17 cellular contexts compared by ENCODE assay signal in genomic region chr14:100580316-100581227, GRCh38. TPM values are rescaled to one million over a fixed set of nuclear protein-coding genes. Genes with fewer than 3 reads are reported as not detected.
A peak's percentile ranks its signal among the peaks of the same experiment; 100 is the strongest.
DNase-seq lines count a peak whose midpoint lies in the region; ATAC-seq and TF ChIP-seq lines count a peak whose summit lies in the region.
"Had no signal": no experiment of that assay in that cellular context is flagged by ENCODE, and none has a peak within 500 bp of the region (broad histone marks: within the 10 kb centered on the region; RNA-seq: fewer than 3 reads in every experiment).

No MANE protein-coding gene starts in this region.

- POLR2A ChIA-PET in activated CD4-positive, alpha-beta T cell treated with anti-CD3 and anti-CD28 coated beads for 36 hours (lab: Charles Lee): no interaction called here

- no peak overlapping the region for H3K4me3 Mint-ChIP-seq in activated CD4-positive, alpha-beta T cell treated with anti-CD3 and anti-CD28 coated beads for 36 hours
- H3K4me3 Mint-ChIP-seq in natural killer cell treated with Interleukin-12 subunit alpha and Interleukin-12 subunit beta and Interleukin-15 and Interleukin-18, amount 100 ng/mL, for 72 hours: no peak overlapping the region
- H3K4me3 Mint-ChIP-seq in natural killer cell: no peak overlapping the region

- DNase-seq in activated CD4-positive, alpha-beta T cell treated with anti-CD3 and anti-CD28 coated beads for 36 hours: peak; percentile 2
- no peak for DNase-seq in activated CD4-positive, alpha-beta T cell treated with anti-CD3 and anti-CD28 coated beads for 48 hours
- DNase-seq in natural killer cell treated with Interleukin-12 subunit alpha and Interleukin-12 subunit beta and Interleukin-15 and Interleukin-18, amount 100 ng/mL, for 72 hours (ENCODE audit: low spot score): peak; percentile 39
- no peak for DNase-seq in natural killer cell
- DNase-seq in ovary: peak in 4 of 5 donors; percentile 1 to 18 (median 10)
- DNase-seq in NCI-H1105 treated with DMSO at 0.1 percent for 48 hours (lab: John Stamatoyannopoulos, UW): no peak
- DNase-seq in T1000 (lab: John Stamatoyannopoulos, UW): no peak
- DNase-seq in SKM-1 (lab: John Stamatoyannopoulos, UW; ENCODE audit: unreplicated experiment): no peak
- DNase-seq: 8988T, DMS 273 treated with DMSO at 0.1 percent for 48 hours, EL, MG63, NCI-H187 treated with DMSO at 0.1 percent for 48 hours, NCI-H446, PC-9, SHP77 had no signal

- CTCF ChIA-PET in activated CD4-positive, alpha-beta T cell treated with anti-CD3 and anti-CD28 coated beads for 36 hours (lab: Charles Lee): no interaction called here

- H3K27me3 ChIP-seq in ovary: no peaks in the 10 kb centered on the region
- H3K27me3 ChIP-seq: BLaER1 treated with 17β-estradiol and CSF1 and Interleukin-3, amounts not matched to agents 10 nM and 100 nM; MG63 had no signal

- H3K4me1 ChIP-seq in ovary (ENCODE audit: insufficient read depth): no peaks in the 10 kb centered on the region

- no peaks in the 10 kb centered on the region for H3K9me3 Mint-ChIP-seq in activated CD4-positive, alpha-beta T cell treated with anti-CD3 and anti-CD28 coated beads for 36 hours (ENCODE audit: low read depth)
- H3K9me3 Mint-ChIP-seq in natural killer cell treated with Interleukin-12 subunit alpha and Interleukin-12 subunit beta and Interleukin-15 and Interleukin-18, amount 100 ng/mL, for 72 hours: no peaks in the 10 kb centered on the region
- H3K9me3 Mint-ChIP-seq in natural killer cell: no peaks in the 10 kb centered on the region

- TF ChIP-seq CTCF in natural killer cell (IDR thresholded peaks at IDR 0.05): no peak
- no peak for TF ChIP-seq CTCF in ovary (IDR thresholded peaks at IDR 0.05)

- H3K4me3 ChIP-seq in ovary: no peak overlapping the region
- H3K4me3 ChIP-seq: BLaER1 treated with 17β-estradiol and CSF1 and Interleukin-3, amounts not matched to agents 10 nM and 100 nM; MG63; PC-9 had no signal

- H3K27ac ChIP-seq in ovary: no peak overlapping the region
- H3K27ac ChIP-seq: BLaER1 treated with 17β-estradiol and CSF1 and Interleukin-3, amounts not matched to agents 10 nM and 100 nM; PC-9 had no signal

- WGBS in ovary, 3 donors: 89 to 93% (median 92%) methylated on average over 14 of the region's 14 CpGs

- no peaks in the 10 kb centered on the region for H3K27me3 Mint-ChIP-seq in activated CD4-positive, alpha-beta T cell treated with anti-CD3 and anti-CD28 coated beads for 36 hours
- peaks cover 5 to 7% of the 10 kb centered on the region in 2 donors for H3K27me3 Mint-ChIP-seq in natural killer cell treated with Interleukin-12 subunit alpha and Interleukin-12 subunit beta and Interleukin-15 and Interleukin-18, amount 100 ng/mL, for 72 hours
- H3K27me3 Mint-ChIP-seq in natural killer cell (ENCODE audit: low read depth in 2 of 2): peaks cover 9 to 15% of the 10 kb centered on the region in 2 donors

- intact Hi-C loops in activated CD4-positive, alpha-beta T cell treated with anti-CD3 and anti-CD28 coated beads for 36 hours (cut with DNase I, micrococcal nuclease): no loop called here
- intact Hi-C loops in natural killer cell (cut with micrococcal nuclease) (no loop called here), ovary (cut with DNase I) (no loop called here)

- TF ChIP-seq POLR2A in ovary (IDR thresholded peaks at IDR 0.05): no peak

- no peaks in the 10 kb centered on the region for H3K9me3 ChIP-seq in ovary
- H3K9me3 ChIP-seq: MG63 had no signal

- no peak for ATAC-seq in activated CD4-positive, alpha-beta T cell treated with anti-CD3 and anti-CD28 coated beads for 36 hours
- ATAC-seq in natural killer cell treated with Interleukin-12 subunit alpha and Interleukin-12 subunit beta and Interleukin-15 and Interleukin-18, amount 100 ng/mL, for 72 hours: no peak
- no peak for ATAC-seq in natural killer cell

- TF ChIP-seq EP300 in ovary (IDR thresholded peaks at IDR 0.05): no peak

- no peaks in the 10 kb centered on the region for H3K36me3 Mint-ChIP-seq in activated CD4-positive, alpha-beta T cell treated with anti-CD3 and anti-CD28 coated beads for 36 hours (ENCODE audit: low read depth)
- no peaks in the 10 kb centered on the region for H3K36me3 Mint-ChIP-seq in natural killer cell treated with Interleukin-12 subunit alpha and Interleukin-12 subunit beta and Interleukin-15 and Interleukin-18, amount 100 ng/mL, for 72 hours
- H3K36me3 Mint-ChIP-seq in natural killer cell: no peaks in the 10 kb centered on the region

- H3K4me1 Mint-ChIP-seq in activated CD4-positive, alpha-beta T cell treated with anti-CD3 and anti-CD28 coated beads for 36 hours: no peaks in the 10 kb centered on the region
- H3K4me1 Mint-ChIP-seq in natural killer cell treated with Interleukin-12 subunit alpha and Interleukin-12 subunit beta and Interleukin-15 and Interleukin-18, amount 100 ng/mL, for 72 hours (ENCODE audit: low read depth in 2 of 2): no peaks in the 10 kb centered on the region
- H3K4me1 Mint-ChIP-seq in natural killer cell: no peaks in the 10 kb centered on the region

- H3K27ac Mint-ChIP-seq in activated CD4-positive, alpha-beta T cell treated with anti-CD3 and anti-CD28 coated beads for 36 hours: no peak overlapping the region
- H3K27ac Mint-ChIP-seq in natural killer cell treated with Interleukin-12 subunit alpha and Interleukin-12 subunit beta and Interleukin-15 and Interleukin-18, amount 100 ng/mL, for 72 hours: no peak overlapping the region
- no peak overlapping the region for H3K27ac Mint-ChIP-seq in natural killer cell

- no peaks in the 10 kb centered on the region for H3K36me3 ChIP-seq in ovary
- H3K36me3 ChIP-seq: BLaER1 treated with 17β-estradiol and CSF1 and Interleukin-3, amounts not matched to agents 10 nM and 100 nM; MG63 had no signal

RNA-seq across cellular contexts. Expression of gene BEGAIN, which starts 6.6 kb away (rescaled TPM):
- 1 to 10 TPM; 3.1 to 3.5 TPM for total RNA-seq in activated CD4-positive, alpha-beta T cell treated with anti-CD3 and anti-CD28 coated beads for 36 hours
- total RNA-seq in natural killer cell treated with Interleukin-12 subunit alpha and Interleukin-12 subunit beta and Interleukin-15 and Interleukin-18, amount 100 ng/mL, for 72 hours: not detected
- total RNA-seq in natural killer cell (1 to 10 TPM in 1 of 3 donors, under 1 TPM in 1, not detected in 1; 0.11 to 1.3 TPM), ovary (10 to 100 TPM in 1 of 7 donors, 1 to 10 TPM in 6; 1.8 to 11.0 (median 5.2) TPM)
- 1 to 10 TPM in 1 of 2 donors, under 1 TPM in 1; 0.35 to 1.9 TPM for polyA plus RNA-seq in ovary
- total RNA-seq: PC-9 had no signal

Comparison
In these comparisons a context has a peak if more than half of its experiments do, and no peak if none do; other contexts are left out.
1. DNase-seq: peak in activated CD4-positive, alpha-beta T cell treated with anti-CD3 and anti-CD28 coated beads for 36 hours (single experiment), natural killer cell treated with Interleukin-12 subunit alpha and Interleukin-12 subunit beta and Interleukin-15 and Interleukin-18, amount 100 ng/mL, for 72 hours (single experiment) and ovary (4 of 5); none in activated CD4-positive, alpha-beta T cell treated with anti-CD3 and anti-CD28 coated beads for 48 hours (single experiment), natural killer cell (single experiment), NCI-H1105 treated with DMSO at 0.1 percent for 48 hours (single experiment), T1000 (single experiment) and SKM-1 (single experiment).